Comparison of ENCODE assay signal across 29 cellular contexts in genomic region chr2:60629263-60629662, GRCh38.
"Had no signal": no experiment of that assay in that cellular context is flagged by ENCODE, and none has a peak within 500 bp of the region (broad histone marks: within the 10 kb centered on the region; RNA-seq: fewer than 3 reads in every experiment).

No MANE protein-coding gene starts in this region.

- H3K27me3 ChIP-seq: right lobe of liver, upper lobe of left lung, uterus had no signal

- H3K27me3 Mint-ChIP-seq: dendritic cell treated with granulocyte-macrophage colony-stimulating factor and Interleukin-4, amounts not matched to agents 40 ng/mL and 50 ng/mL, for 4 days had no signal

- H3K4me1 ChIP-seq: gastrocnemius medialis, heart left ventricle, left lung, parathyroid adenoma, right lobe of liver, tibial nerve, upper lobe of left lung, uterus had no signal

- H3K27ac ChIP-seq: epithelial cell of prostate, gastrocnemius medialis, heart left ventricle, hepatocyte, left lung, parathyroid adenoma, right lobe of liver, thoracic aorta, tibial nerve, upper lobe of left lung, uterus had no signal

- H3K4me2 ChIP-seq: hepatocyte had no signal

- DNase-seq: effector CD8-positive, alpha-beta T cell; endodermal cell; foreskin fibroblast; gastrocnemius medialis; heart left ventricle; left cardiac atrium; left lung; mesenchymal stem cell; mucosa of descending colon; naive B cell; right lobe of liver; small intestine; stimulated activated CD4-positive, alpha-beta T cell treated with anti-CD3 and anti-CD28 coated beads, Interleukin-15, amount 100 ng/mL, for 24 hours; stimulated activated CD4-positive, alpha-beta T cell treated with anti-CD3 and anti-CD28 coated beads, Interleukin-2, amount 100 ng/mL, for 48 hours; stimulated activated naive B cell treated with anti-CD40 and anti-IgM and Interleukin-4, amounts not matched to agents 10 μg/mL and 1 μg/mL and 100 μg/mL, for 72 hours; upper lobe of left lung; uterus had no signal

- H3K4me3 Mint-ChIP-seq: dendritic cell treated with granulocyte-macrophage colony-stimulating factor and Interleukin-4, amounts not matched to agents 40 ng/mL and 50 ng/mL, for 4 days; endodermal cell; mesothelial cell of epicardium; natural killer cell treated with Interleukin-12 subunit alpha and Interleukin-12 subunit beta and Interleukin-15 and Interleukin-18, amount 100 ng/mL, for 72 hours; neural crest cell; stimulated activated naive B cell treated with anti-CD40 and anti-IgM and Interleukin-4, amounts not matched to agents 10 μg/mL and 1 μg/mL and 100 μg/mL, for 72 hours; stimulated activated naive CD8-positive, alpha-beta T cell treated with anti-CD3 and anti-CD28 coated beads, Interleukin-15, Interleukin-2, amounts not matched to agents 100 ng/mL and 50 ng/mL, for 24 hours had no signal

- H3K4me1 Mint-ChIP-seq: naive B cell; neural crest cell; stimulated activated naive B cell treated with anti-CD40 and anti-IgM and Interleukin-4, amounts not matched to agents 10 μg/mL and 1 μg/mL and 100 μg/mL, for 72 hours had no signal

- ATAC-seq: esophagus mucosa; gastrocnemius medialis; heart left ventricle; left cardiac atrium; left lung; mucosa of descending colon; natural killer cell treated with Interleukin-12 subunit alpha and Interleukin-12 subunit beta and Interleukin-15 and Interleukin-18, amount 100 ng/mL, for 72 hours; right lobe of liver; stimulated activated naive B cell treated with anti-CD40 and anti-IgM and Interleukin-4, amounts not matched to agents 10 μg/mL and 1 μg/mL and 100 μg/mL, for 72 hours had no signal

- H3K4me3 ChIP-seq: gastrocnemius medialis, heart left ventricle, hepatocyte, left lung, mucosa of descending colon, right lobe of liver, thoracic aorta, tibial nerve, upper lobe of left lung, uterus had no signal

- H3K36me3 Mint-ChIP-seq: mesothelial cell of epicardium; naive B cell; natural killer cell treated with Interleukin-12 subunit alpha and Interleukin-12 subunit beta and Interleukin-15 and Interleukin-18, amount 100 ng/mL, for 72 hours; stimulated activated naive B cell treated with anti-CD40 and anti-IgM and Interleukin-4, amounts not matched to agents 10 μg/mL and 1 μg/mL and 100 μg/mL, for 72 hours had no signal

- H3K27ac Mint-ChIP-seq: dendritic cell treated with granulocyte-macrophage colony-stimulating factor and Interleukin-4, amounts not matched to agents 40 ng/mL and 50 ng/mL, for 4 days; endodermal cell; mesothelial cell of epicardium; naive B cell; natural killer cell treated with Interleukin-12 subunit alpha and Interleukin-12 subunit beta and Interleukin-15 and Interleukin-18, amount 100 ng/mL, for 72 hours; progenitor cell of endocrine pancreas; stimulated activated naive B cell treated with anti-CD40 and anti-IgM and Interleukin-4, amounts not matched to agents 10 μg/mL and 1 μg/mL and 100 μg/mL, for 72 hours; stimulated activated naive CD8-positive, alpha-beta T cell treated with anti-CD3 and anti-CD28 coated beads, Interleukin-15, Interleukin-2, amounts not matched to agents 100 ng/mL and 50 ng/mL, for 24 hours had no signal

- H3K9me3 Mint-ChIP-seq: dendritic cell treated with granulocyte-macrophage colony-stimulating factor and Interleukin-4, amounts not matched to agents 40 ng/mL and 50 ng/mL, for 4 days; endodermal cell; mesothelial cell of epicardium; naive B cell; natural killer cell treated with Interleukin-12 subunit alpha and Interleukin-12 subunit beta and Interleukin-15 and Interleukin-18, amount 100 ng/mL, for 72 hours; stimulated activated naive B cell treated with anti-CD40 and anti-IgM and Interleukin-4, amounts not matched to agents 10 μg/mL and 1 μg/mL and 100 μg/mL, for 72 hours; stimulated activated naive CD8-positive, alpha-beta T cell treated with anti-CD3 and anti-CD28 coated beads, Interleukin-15, Interleukin-2, amounts not matched to agents 100 ng/mL and 50 ng/mL, for 24 hours had no signal

- H2AFZ ChIP-seq: hepatocyte, parathyroid adenoma had no signal

- H3K36me3 ChIP-seq: gastrocnemius medialis, heart left ventricle, left lung, right lobe of liver, thoracic aorta, tibial nerve, upper lobe of left lung, uterus had no signal

- H3K79me2 ChIP-seq: hepatocyte, parathyroid adenoma had no signal
